12 cellular contexts compared by ENCODE assay signal in genomic region chrX:1093112-1093511, GRCh38.
DNase-seq lines count a peak whose midpoint lies in the region; ATAC-seq and TF ChIP-seq lines count a peak whose summit lies in the region.
"Had no signal": no experiment of that assay in that cellular context is flagged by ENCODE, and none has a peak within 500 bp of the region (broad histone marks: within the 10 kb centered on the region; RNA-seq: fewer than 3 reads in every experiment).

No MANE protein-coding gene starts in this region.

- peak overlapping the region; percentile 63 for H3K27ac Mint-ChIP-seq in activated naive CD8-positive, alpha-beta T cell treated with anti-CD3 and anti-CD28 coated beads, Interleukin-2, amount 50 U/mL, for 24 hours
- H3K27ac Mint-ChIP-seq in MCF 10A (ENCODE audit: low read depth, unreplicated experiment) = no peak overlapping the region
- H3K27ac Mint-ChIP-seq: endodermal cell had no signal

- H3K27me3 Mint-ChIP-seq in activated naive CD8-positive, alpha-beta T cell treated with anti-CD3 and anti-CD28 coated beads, Interleukin-2, amount 50 U/mL, for 24 hours = no peaks in the 10 kb centered on the region
- no peaks in the 10 kb centered on the region for H3K27me3 Mint-ChIP-seq in MCF 10A (ENCODE audit: insufficient read depth, unreplicated experiment)

- CTCF ChIA-PET in MCF 10A (lab: Yijun Ruan, JAX) = no interaction called here

- DNase-seq in EL (peak; percentile 10), HT-29 (ENCODE audit: low spot score) (no peak), left ventricle myocardium superior (no peak), NCI-H128 (lab: John Stamatoyannopoulos, UW; ENCODE audit: unreplicated experiment) (no peak), MCF 10A (ENCODE audit: unreplicated experiment) (no peak)
- DNase-seq in activated CD4-positive, alpha-beta T cell treated with anti-CD3 and anti-CD28 coated beads, Interleukin-2, amount 50 U/mL, for 48 hours = peak; percentile 36 to 53
- DNase-seq in activated naive CD8-positive, alpha-beta T cell treated with anti-CD3 and anti-CD28 coated beads, Interleukin-2, amount 50 U/mL, for 24 hours = peak; percentile 36
- DNase-seq in stimulated activated CD4-positive, alpha-beta T cell treated with anti-CD3 and anti-CD28 coated beads, Interleukin-2, amount 100 ng/mL, for 48 hours = peak; percentile 12 to 18
- DNase-seq: endodermal cell, heart left ventricle, mammary epithelial cell, NCI-H446 treated with DMSO at 0.1 percent for 48 hours had no signal

- peaks cover 9% of the 10 kb centered on the region for H3K4me1 Mint-ChIP-seq in activated naive CD8-positive, alpha-beta T cell treated with anti-CD3 and anti-CD28 coated beads, Interleukin-2, amount 50 U/mL, for 24 hours
- H3K4me1 Mint-ChIP-seq in MCF 10A (ENCODE audit: insufficient read depth, unreplicated experiment) = no peaks in the 10 kb centered on the region
- H3K4me1 Mint-ChIP-seq: endodermal cell had no signal

- H3K4me3 Mint-ChIP-seq in activated naive CD8-positive, alpha-beta T cell treated with anti-CD3 and anti-CD28 coated beads, Interleukin-2, amount 50 U/mL, for 24 hours = peak overlapping the region; percentile 73
- no peak overlapping the region for H3K4me3 Mint-ChIP-seq in MCF 10A (ENCODE audit: unreplicated experiment)
- H3K4me3 Mint-ChIP-seq: endodermal cell had no signal

- peak; percentile 82 for ATAC-seq in activated naive CD8-positive, alpha-beta T cell treated with anti-CD3 and anti-CD28 coated beads, Interleukin-2, amount 50 U/mL, for 24 hours
- no peak for ATAC-seq in left ventricle myocardium superior
- ATAC-seq: heart left ventricle had no signal

- intact Hi-C loops in left ventricle myocardium superior (cut with micrococcal nuclease) = no loop called here
- intact Hi-C loops in MCF 10A (cut with micrococcal nuclease) = no loop called here

- BruUV-seq in MCF 10A (replicated peaks; lab: Mats Ljungman, UMichigan) = no TSS peak

- no peak for TF ChIP-seq CTCF in MCF 10A (IDR thresholded peaks at IDR 0.05; ENCODE audit: unreplicated experiment)

- POLR2A ChIA-PET in MCF 10A (lab: Yijun Ruan, JAX) = no interaction called here

- H3K36me3 Mint-ChIP-seq in activated naive CD8-positive, alpha-beta T cell treated with anti-CD3 and anti-CD28 coated beads, Interleukin-2, amount 50 U/mL, for 24 hours (ENCODE audit: low read depth) = peaks cover 6% of the 10 kb centered on the region
- no peaks in the 10 kb centered on the region for H3K36me3 Mint-ChIP-seq in MCF 10A (ENCODE audit: insufficient read depth, unreplicated experiment)

- peaks cover 6% of the 10 kb centered on the region for H3K9me3 Mint-ChIP-seq in activated naive CD8-positive, alpha-beta T cell treated with anti-CD3 and anti-CD28 coated beads, Interleukin-2, amount 50 U/mL, for 24 hours
- H3K9me3 Mint-ChIP-seq in MCF 10A (ENCODE audit: unreplicated experiment) = peaks cover 8% of the 10 kb centered on the region

Comparison
In these comparisons a context has a peak if more than half of its experiments do, and no peak if none do; other contexts are left out.
1. DNase-seq: peak in EL (single experiment), activated CD4-positive, alpha-beta T cell treated with anti-CD3 and anti-CD28 coated beads, Interleukin-2, amount 50 U/mL, for 48 hours (2 of 2), activated naive CD8-positive, alpha-beta T cell treated with anti-CD3 and anti-CD28 coated beads, Interleukin-2, amount 50 U/mL, for 24 hours (single experiment) and stimulated activated CD4-positive, alpha-beta T cell treated with anti-CD3 and anti-CD28 coated beads, Interleukin-2, amount 100 ng/mL, for 48 hours (2 of 2); none in HT-29 (single experiment), left ventricle myocardium superior (single experiment), NCI-H128 (single experiment) and MCF 10A (single experiment).